Comparison of ENCODE assay signal across 29 cellular contexts in the genomic region with DNA sequence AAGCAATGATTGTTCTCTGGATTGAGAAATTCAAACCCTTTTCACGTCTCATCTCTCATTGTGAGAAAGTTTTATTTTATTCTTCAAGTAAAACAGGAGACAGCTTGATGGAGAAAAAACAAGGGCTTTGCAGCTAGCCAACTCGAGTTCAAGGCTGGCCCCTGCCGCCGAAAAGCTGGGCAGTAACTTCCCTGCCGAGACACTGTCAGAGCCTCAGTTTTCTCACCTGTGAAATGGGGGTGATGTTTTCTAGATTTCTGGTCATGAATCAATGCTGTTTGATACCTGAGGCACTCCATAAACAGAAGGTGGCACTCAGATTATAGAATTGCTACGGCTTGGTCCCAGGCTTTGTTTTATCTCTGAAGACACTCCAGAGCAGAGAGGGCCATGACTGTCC. TPM values are rescaled to one million over a fixed set of nuclear protein-coding genes. Genes with fewer than 3 reads are reported as not detected.
A peak's percentile ranks its signal among the peaks of the same experiment; 100 is the strongest.
DNase-seq lines count a peak whose midpoint lies in the region; ATAC-seq, FAIRE-seq and TF ChIP-seq lines count a peak whose summit lies in the region.
"Had no signal": no experiment of that assay in that cellular context is flagged by ENCODE, and none has a peak within 500 bp of the region (broad histone marks: within the 10 kb centered on the region; RNA-seq: fewer than 3 reads in every experiment).

No MANE protein-coding gene starts in this region.

- no peak for FAIRE-seq in H1 (lab: Jason Lieb, UNC)
- FAIRE-seq: A549, GM18507 had no signal

- no peak overlapping the region for H4K8ac ChIP-seq in H1 (ENCODE audit: extremely low read depth, insufficient read depth, low read length)

- H3K14ac ChIP-seq in H1 (ENCODE audit: insufficient read length): no peak overlapping the region

- no peak for TF ChIP-seq EP300 in H1 (IDR thresholded peaks at IDR 0.05; ENCODE audit: borderline replicate concordance in 1 of 2, low read depth in 2 of 2, low read length in 2 of 2)
- TF ChIP-seq EP300 in suprapubic skin (IDR thresholded peaks at IDR 0.05): no peak

- H3K79me1 ChIP-seq in H1 (ENCODE audit: low read depth, low read length): no peaks in the 10 kb centered on the region

- no peaks in the 10 kb centered on the region for H3K27me3 ChIP-seq in HUES48 (ENCODE audit: control insufficient read depth, insufficient read depth, low read length)
- no peaks in the 10 kb centered on the region for H3K27me3 ChIP-seq in WERI-Rb-1 (ENCODE audit: insufficient read depth, low read depth, severe bottlenecking)
- H3K27me3 ChIP-seq in H1 (replicated peaks in 1 of 4; ENCODE audit: control insufficient read depth in 3 of 4, extremely low read depth in 1 of 4, insufficient read depth in 3 of 4, low read length in 3 of 4): no peaks in the 10 kb centered on the region
- H3K27me3 ChIP-seq in suprapubic skin: peaks cover 31% of the 10 kb centered on the region
- H3K27me3 ChIP-seq: BLaER1 treated with 17β-estradiol and CSF1 and Interleukin-3, amounts not matched to agents 10 nM and 100 nM; SJSA1 had no signal

- H2BK120ac ChIP-seq in H1 (replicated peaks; ENCODE audit: low read depth, low read length): no peak overlapping the region

- no peak for TF ChIP-seq RAD21 in H1 (IDR thresholded peaks at IDR 0.05 in 1 of 2, conservative IDR thresholded peaks at IDR 0.05 in 1 of 2; ENCODE audit: low read depth in 2 of 2, low read length in 2 of 2)

- POLR2A ChIA-PET in H1 (lab: Charles Lee; ENCODE audit: partially characterized antibody): no interaction called here

- H3K36me3 ChIP-seq in HUES48 (ENCODE audit: control insufficient read depth, insufficient read depth, low read length) (no peaks in the 10 kb centered on the region), WERI-Rb-1 (no peaks in the 10 kb centered on the region; the same call in 1 of the 2 replicates), H1 (ENCODE audit: control insufficient read depth in 2 of 4, insufficient read depth in 4 of 4, low read length in 3 of 4) (no peaks in the 10 kb centered on the region), suprapubic skin (no peaks in the 10 kb centered on the region)
- H3K36me3 ChIP-seq: BLaER1 treated with 17β-estradiol and CSF1 and Interleukin-3, amounts not matched to agents 10 nM and 100 nM; HAP-1; SJSA1 had no signal

- H3K9ac ChIP-seq in HUES48 (ENCODE audit: low read depth, low read length) (no peak overlapping the region), H1 (replicated peaks in 1 of 4; ENCODE audit: extremely low read depth in 1 of 4, low read depth in 3 of 4, low read length in 3 of 4) (no peak overlapping the region)
- H3K9ac ChIP-seq: BLaER1 treated with 17β-estradiol and CSF1 and Interleukin-3, amounts not matched to agents 10 nM and 100 nM had no signal

- no peak overlapping the region for H3K4ac ChIP-seq in H1 (replicated peaks; ENCODE audit: insufficient read length, low read depth, low read length)

- no peak overlapping the region for H2BK5ac ChIP-seq in H1 (ENCODE audit: low read depth, low read length)

- H4K20me1 ChIP-seq in H1 (replicated peaks in 1 of 2; ENCODE audit: control insufficient read depth in 1 of 2, insufficient read depth in 2 of 2, low read length in 2 of 2): peaks cover 0 to 6% of the 10 kb centered on the region in 2 experiments

- no peak for TF ChIP-seq POLR2A in H1 (IDR thresholded peaks at IDR 0.05; ENCODE audit: control extremely low read depth in 1 of 2, low read depth in 2 of 2, low read length in 2 of 2)
- TF ChIP-seq POLR2A in suprapubic skin (IDR thresholded peaks at IDR 0.05): no peak

- no peak overlapping the region for H3K56ac ChIP-seq in H1 (replicated peaks; ENCODE audit: insufficient read length, low read depth, low read length)

- no peak overlapping the region for H2AFZ ChIP-seq in H1 (ENCODE audit: low read length)
- H2AFZ ChIP-seq: GM23338 had no signal

- H2BK12ac ChIP-seq in H1 (ENCODE audit: low read depth, low read length): no peak overlapping the region

- H2BK15ac ChIP-seq in H1 (ENCODE audit: low read length): no peak overlapping the region

- no peaks in the 10 kb centered on the region for H3K79me2 ChIP-seq in H1 (ENCODE audit: control insufficient read depth in 1 of 2, insufficient read depth in 2 of 2, low read length in 2 of 2)

- H2BK20ac ChIP-seq in H1 (ENCODE audit: low read length): no peak overlapping the region

- H3K9me3 ChIP-seq in HUES48 (ENCODE audit: control insufficient read depth, insufficient read depth, low read length): no peaks in the 10 kb centered on the region
- no peaks in the 10 kb centered on the region for H3K9me3 ChIP-seq in WERI-Rb-1 (ENCODE audit: severe bottlenecking)
- H3K9me3 ChIP-seq in H1 (ENCODE audit: insufficient read depth in 2 of 2, low read depth in 1 of 2, low read length in 1 of 2): peaks cover 2 to 5% of the 10 kb centered on the region in 2 experiments; a peak in 1 of 4 replicates
- no peaks in the 10 kb centered on the region for H3K9me3 ChIP-seq in suprapubic skin
- H3K9me3 ChIP-seq: A549, HAP-1, SJSA1 had no signal

- peak; percentile 0 for DNase-seq in WERI-Rb-1
- DNase-seq in H1 (ENCODE audit: low read depth in 1 of 2, low spot score in 2 of 2): peak in 1 of 2 experiments; percentile 27
- peak; percentile 25 to 29 for DNase-seq in suprapubic skin (ENCODE audit: low spot score in 2 of 2)
- DNase-seq in activated CD8-positive, alpha-beta memory T cell treated with anti-CD3 and anti-CD28 coated beads, Interleukin-2, amount 50 U/mL, for 48 hours: no peak
- no peak for DNase-seq in cerebellum (ENCODE audit: low spot score)
- DNase-seq: AML-193; DMS53; Karpas-422; NCI-H1092 treated with DMSO at 0.1 percent for 48 hours; NCI-H1436; NCI-H187; NCI-H2171 treated with DMSO at 0.1 percent for 48 hours; NCI-H524; NCI-H748 treated with DMSO at 0.1 percent for 48 hours; NK-92 treated with Interleukin-12 subunit alpha and Interleukin-12 subunit beta, amount 100 ng/mL, for 24 hours; PC-3; RPMI8226 had no signal

- peaks cover 10% of the 10 kb centered on the region; the same call in 1 of the 2 replicates for H3K4me1 ChIP-seq in HUES48 (ENCODE audit: control insufficient read depth, insufficient read depth, low read length)
- H3K4me1 ChIP-seq in H1 (replicated peaks in 1 of 4; ENCODE audit: control insufficient read depth in 3 of 4, insufficient read depth in 4 of 4, low read length in 3 of 4): peaks cover 0 to 6% (median 3%) of the 10 kb centered on the region in 4 experiments; a peak in 4 of 7 replicates
- H3K4me1 ChIP-seq in suprapubic skin: no peaks in the 10 kb centered on the region
- H3K4me1 ChIP-seq: A549, HAP-1 had no signal

- H2AK5ac ChIP-seq in H1 (ENCODE audit: low read depth, low read length): no peak overlapping the region

- no peak for ATAC-seq in GM21447 (IDR thresholded peaks at IDR 0.05; ENCODE audit: unreplicated experiment)
- ATAC-seq: A549, PC-3 had no signal

- H3K27ac ChIP-seq in HUES48 (ENCODE audit: low read depth, low read length): peak overlapping the region; percentile 67
- H3K27ac ChIP-seq in WERI-Rb-1: no peak overlapping the region
- no peak overlapping the region for H3K27ac ChIP-seq in H1 (ENCODE audit: low read depth, low read length)
- H3K27ac ChIP-seq in suprapubic skin: no peak overlapping the region
- H3K27ac ChIP-seq: A549; BLaER1 treated with 17β-estradiol and CSF1 and Interleukin-3, amounts not matched to agents 10 nM and 100 nM had no signal

- H4K5ac ChIP-seq in H1 (ENCODE audit: insufficient read length, low read depth, low read length): no peak overlapping the region

- H3K18ac ChIP-seq in H1 (ENCODE audit: extremely low read depth, low read length): no peak overlapping the region

- no peak overlapping the region for H4K91ac ChIP-seq in H1 (replicated peaks; ENCODE audit: insufficient read length, low read length)

- H3K4me3 ChIP-seq in HUES48 (ENCODE audit: low read depth, low read length): no peak overlapping the region
- no peak overlapping the region for H3K4me3 ChIP-seq in WERI-Rb-1 (ENCODE audit: low read depth, low read length)
- no peak overlapping the region for H3K4me3 ChIP-seq in H1 (ENCODE audit: extremely low read depth in 1 of 4, insufficient read depth in 2 of 4, low read depth in 3 of 4, low read length in 4 of 4)
- no peak overlapping the region for H3K4me3 ChIP-seq in suprapubic skin
- H3K4me3 ChIP-seq: A549; BLaER1 treated with 17β-estradiol and CSF1 and Interleukin-3, amounts not matched to agents 10 nM and 100 nM; GM23338; HAP-1; SJSA1 had no signal

- peaks cover 11% of the 10 kb centered on the region; the same call in 1 of the 2 replicates for H3K23me2 ChIP-seq in H1 (ENCODE audit: low read depth, low read length)

- 87% methylated on average over 6 of the region's 6 CpGs; no CpG with 5 or more reads in 1 of the 2 experiments for WGBS in H1 (ENCODE audit: extremely low coverage in 1 of 2, insufficient coverage in 1 of 2, insufficient read length in 1 of 2, insufficient replicate concordance in 2 of 2, low coverage in 1 of 2, low lambda C conversion rate in 2 of 2, missing lambda C conversion rate in 1 of 2), 2 experiments
- 79% methylated on average over 6 of the region's 6 CpGs for WGBS in suprapubic skin

- no peak overlapping the region for H3K4me2 ChIP-seq in H1 (ENCODE audit: insufficient read depth in 1 of 2, low read depth in 2 of 2, low read length in 2 of 2)
- H3K4me2 ChIP-seq: A549, GM23338 had no signal

- TF ChIP-seq CTCF in WERI-Rb-1 (IDR thresholded peaks at IDR 0.05; ENCODE audit: low read depth, low read length): no peak
- TF ChIP-seq CTCF in H1 (IDR thresholded peaks at IDR 0.05; ENCODE audit: control extremely low read depth in 1 of 3, insufficient read depth in 1 of 3, low read depth in 1 of 3, low read length in 3 of 3): no peak
- no peak for TF ChIP-seq CTCF in suprapubic skin (IDR thresholded peaks at IDR 0.05)

- no peak overlapping the region for H3K23ac ChIP-seq in H1 (ENCODE audit: insufficient read length)

- CTCF ChIA-PET in H1 (lab: Charles Lee; ENCODE audit: partially characterized antibody): interaction anchor here (1.2 to 1.8 kb wide), 4 partner anchors 10 to 78 kb away, joined by 3 to 5 read pairs (median 4); no protein-coding TSS in a partner anchor

RNA-seq across cellular contexts. Expression of a gene that starts 33.3 kb away (rescaled TPM):
- total RNA-seq in H1 (2021; fragmentation: NEBNext Ultra II Directional; extraction: Animal tissue kit (Norgen Biotek cat#: 25700)): 0.26 and 0.34 TPM in 2 replicates
- polyA plus RNA-seq in H1 (2011; rRNA removed): 0.08 TPM in 1 of 2 replicates, not detected in the other
- 0.10 TPM for polyA plus RNA-seq in H1 (2011; cell fraction: cytosol; rRNA removed)
- polyA plus RNA-seq in H1 (2011; cell fraction: nucleus; rRNA removed): 0.07 TPM
- polyA plus RNA-seq in H1 (2012, experiment 1 of 2): not detected in 4 replicates
- polyA plus RNA-seq in H1 (2012, experiment 2 of 2): not detected
- 0.18 TPM for polyA plus RNA-seq in H1 (2013, experiment 1 of 2)
- 0.06 TPM for polyA plus RNA-seq in H1 (2013, experiment 2 of 2)
- not detected in 2 replicates for polyA minus RNA-seq in H1 (2011; rRNA and poly(A)+ RNA removed)
- polyA minus RNA-seq in H1 (2011; cell fraction: cytosol; rRNA and poly(A)+ RNA removed): not detected
- polyA minus RNA-seq in H1 (2011; cell fraction: nucleus; rRNA and poly(A)+ RNA removed): not detected
- total RNA-seq in suprapubic skin (not detected), cerebellum (0.18 TPM)
- total RNA-seq: CD4-positive, alpha-beta T cell; G401; PC-3; Right ventricle myocardium superior had no signal
- polyA plus RNA-seq: GM23338, IgD-negative memory B cell had no signal

Comparison
In these comparisons a context has a peak if more than half of its experiments do, and no peak if none do; other contexts are left out.
1. DNase-seq: peak in WERI-Rb-1 (single experiment) and suprapubic skin (2 of 2); none in activated CD8-positive, alpha-beta memory T cell treated with anti-CD3 and anti-CD28 coated beads, Interleukin-2, amount 50 U/mL, for 48 hours (single experiment) and cerebellum (single experiment).